In the genomic region with DNA sequence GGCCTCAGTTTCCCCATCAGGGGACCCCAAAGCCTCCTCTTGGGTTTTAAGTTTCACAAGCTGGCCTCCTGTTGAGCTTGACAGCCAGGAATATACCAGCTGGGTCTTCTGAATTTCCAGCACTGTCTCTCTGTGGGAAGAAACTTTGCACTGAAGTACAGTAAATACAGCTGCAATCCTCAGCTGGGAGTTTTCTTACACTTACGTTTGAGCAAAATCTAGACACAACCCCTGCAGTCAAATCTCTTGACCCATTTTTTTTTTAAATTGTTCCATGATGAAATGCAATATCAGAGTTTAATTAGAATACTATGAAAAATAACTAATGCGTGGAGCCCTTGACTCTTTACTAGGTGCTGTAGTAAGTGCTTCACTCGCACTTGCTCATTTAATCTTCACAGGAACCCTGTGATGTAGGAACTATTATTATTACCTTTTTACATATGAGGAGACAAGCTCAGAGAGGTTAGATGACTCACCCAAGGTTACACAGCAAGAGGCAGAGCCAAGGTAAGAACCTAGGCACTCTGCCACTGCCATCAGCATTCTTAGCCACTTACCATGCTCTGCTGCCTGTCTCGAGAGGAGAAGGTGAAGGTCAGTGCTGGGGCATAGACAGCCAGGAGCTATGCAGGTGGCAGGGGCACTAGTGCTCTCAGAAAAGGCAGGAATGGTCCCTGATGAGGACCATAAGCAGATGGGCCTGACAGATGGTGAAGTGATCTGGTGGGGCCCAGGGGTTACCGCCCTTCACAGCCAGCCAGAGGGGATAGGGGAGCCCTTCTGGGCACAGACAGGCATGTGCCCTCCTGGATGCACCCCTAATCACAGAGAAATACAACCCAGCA, we compare ENCODE assay signal across 10 cellular contexts. TPM values are rescaled to one million over a fixed set of nuclear protein-coding genes. Genes with fewer than 3 reads are reported as not detected.
DNase-seq lines count a peak whose midpoint lies in the region; ATAC-seq and TF ChIP-seq lines count a peak whose summit lies in the region.
"Had no signal": no experiment of that assay in that cellular context is flagged by ENCODE, and none has a peak within 500 bp of the region (broad histone marks: within the 10 kb centered on the region; RNA-seq: fewer than 3 reads in every experiment).

No MANE protein-coding gene starts in this region.

- no peak for ATAC-seq in HCT116
- ATAC-seq in left cardiac atrium = no peak
- ATAC-seq in HG02938 (IDR thresholded peaks at IDR 0.05; ENCODE audit: unreplicated experiment) = no peak
- ATAC-seq: activated CD8-positive, alpha-beta memory T cell treated with anti-CD3 and anti-CD28 coated beads, Interleukin-2, amount 10 ng/mL, durations not matched to agents 7 days and 5 days; stimulated activated naive CD8-positive, alpha-beta T cell treated with anti-CD3 and anti-CD28 coated beads, Interleukin-15, amount 100 ng/mL, for 72 hours had no signal

- H3K9ac ChIP-seq in HCT116 (ENCODE audit: low read length) (no peak overlapping the region), adipocyte (ENCODE audit: low read length) (peak overlapping the region; percentile 82), skeletal muscle tissue (ENCODE audit: low read depth in 1 of 3, low read length in 3 of 3) (peak overlapping the region in 2 of 3 donors; percentile 12 to 91)

- TF ChIP-seq RAD21 in HCT116 (IDR thresholded peaks at IDR 0.05; ENCODE audit: low read depth) = no peak

- no peaks in the 10 kb centered on the region for H4K20me1 ChIP-seq in HCT116 (ENCODE audit: insufficient read depth)

- H2AFZ ChIP-seq in HCT116 (ENCODE audit: low read depth, low read length, poor library complexity, severe bottlenecking) = no peak overlapping the region

- BruUV-seq in HCT116 (replicated peaks; lab: Mats Ljungman, UMichigan) = no TSS peak

- H3K27me3 ChIP-seq in HCT116 (ENCODE audit: insufficient read depth, low read length) (no peaks in the 10 kb centered on the region), adipocyte (replicated peaks; ENCODE audit: control insufficient read depth, insufficient read depth, low read length) (no peaks in the 10 kb centered on the region), skeletal muscle tissue (ENCODE audit: control insufficient read depth in 3 of 3, insufficient read depth in 3 of 3, low read length in 3 of 3) (no peaks in the 10 kb centered on the region)

- no peak for TF ChIP-seq POLR2A in HCT116 (IDR thresholded peaks at IDR 0.05; ENCODE audit: borderline replicate concordance, extremely low read depth, insufficient read depth, insufficient read length)

- H3K4me2 ChIP-seq in HCT116 (ENCODE audit: low read length) = peak overlapping the region; percentile 17; the same call in 1 of the 2 replicates

- H3K27ac ChIP-seq in HCT116 (ENCODE audit: low read depth, low read length) (no peak overlapping the region), skeletal muscle tissue (ENCODE audit: low read depth, low read length) (peak overlapping the region; percentile 95)

- POLR2A ChIA-PET in HCT116 (lab: Charles Lee) = interaction anchor here (0.9 kb wide), 1 partner anchor 12 kb away, joined by 3 read pairs; no protein-coding TSS in a partner anchor

- peaks cover 2 to 29% of the 10 kb centered on the region in 2 experiments; a peak in 2 of 4 replicates for H3K4me1 ChIP-seq in HCT116 (ENCODE audit: control insufficient read depth in 1 of 2, insufficient read depth in 2 of 2, low read length in 2 of 2)
- peaks cover 64% of the 10 kb centered on the region for H3K4me1 ChIP-seq in adipocyte (ENCODE audit: control insufficient read depth, insufficient read depth, low read length)
- peaks cover 66 to 78% (median 75%) of the 10 kb centered on the region in 3 donors for H3K4me1 ChIP-seq in skeletal muscle tissue (ENCODE audit: control insufficient read depth in 3 of 3, insufficient read depth in 3 of 3, low read length in 3 of 3)

- no peak for TF ChIP-seq CTCF in HCT116 (IDR thresholded peaks at IDR 0.05 in 2 of 3, conservative IDR thresholded peaks at IDR 0.05 in 1 of 3; ENCODE audit: borderline replicate concordance in 1 of 3, insufficient read depth in 1 of 3, low read depth in 2 of 3, low read length in 2 of 3)

- no peak for DNase-seq in HCT116 (ENCODE audit: low read depth, low spot score)
- DNase-seq in adipocyte (ENCODE audit: low read depth) = no peak
- peak; percentile 15 for DNase-seq in left cardiac atrium
- no peak for DNase-seq in activated CD4-positive, alpha-beta T cell treated with anti-CD3 and anti-CD28 coated beads for 4 hours
- no peak for DNase-seq in activated CD4-positive, alpha-beta T cell treated with anti-CD3 and anti-CD28 coated beads, Interleukin-2, amount 50 U/mL, for 1 hour
- no peak for DNase-seq in stimulated activated CD4-positive, alpha-beta T cell treated with anti-CD3 and anti-CD28 coated beads, Interleukin-4, amount 100 ng/mL, for 24 hours
- DNase-seq: activated CD8-positive, alpha-beta memory T cell treated with anti-CD3 and anti-CD28 coated beads, Interleukin-2, amount 10 ng/mL, durations not matched to agents 7 days and 5 days; stimulated activated naive CD8-positive, alpha-beta T cell treated with anti-CD3 and anti-CD28 coated beads, Interleukin-15, amount 100 ng/mL, for 72 hours had no signal

- H3K4me3 ChIP-seq in HCT116 (replicated peaks in 1 of 2; ENCODE audit: low read depth in 1 of 2, low read length in 2 of 2) = no peak overlapping the region
- no peak overlapping the region for H3K4me3 ChIP-seq in adipocyte (ENCODE audit: low read length)
- H3K4me3 ChIP-seq in skeletal muscle tissue (ENCODE audit: low read length in 3 of 3) = no peak overlapping the region

- H3K9me3 ChIP-seq in HCT116 (ENCODE audit: control insufficient read depth in 1 of 2, insufficient read depth in 1 of 2, low read depth in 1 of 2, low read length in 2 of 2) (0 out of 4 replicates have a peak, but pooled peaks cover 0 to 5% of the 10 kb centered on the region in 2 experiments), adipocyte (ENCODE audit: control insufficient read depth, low read length) (no peaks in the 10 kb centered on the region), skeletal muscle tissue (ENCODE audit: control insufficient read depth in 3 of 3, low read length in 3 of 3) (no peaks in the 10 kb centered on the region)

- no peaks in the 10 kb centered on the region for H3K9me2 ChIP-seq in HCT116 (ENCODE audit: insufficient read depth)

- H3K36me3 ChIP-seq in HCT116 (ENCODE audit: control insufficient read depth in 1 of 2, insufficient read depth in 2 of 2, low read length in 2 of 2) = no peaks in the 10 kb centered on the region
- peaks cover 10% of the 10 kb centered on the region for H3K36me3 ChIP-seq in adipocyte (ENCODE audit: control insufficient read depth, insufficient read depth, low read length, severe bottlenecking)
- peaks cover 0 to 9% (median 3%) of the 10 kb centered on the region in 3 donors for H3K36me3 ChIP-seq in skeletal muscle tissue (ENCODE audit: control insufficient read depth in 3 of 3, insufficient read depth in 3 of 3, low read length in 3 of 3)

- H3K79me2 ChIP-seq in HCT116 (ENCODE audit: insufficient read depth, low read length) = no peaks in the 10 kb centered on the region

- RAD21 ChIA-PET in HCT116 (lab: Charles Lee; ENCODE audit: low non-redundant PET in 1 of 2, low total read pairs in 2 of 2, uncharacterized antibody in 2 of 2, unreplicated experiment in 2 of 2) = no interaction called here

- CTCF ChIA-PET in HCT116 (lab: Charles Lee) = interaction anchor here (1.1 kb wide), 1 partner anchor 8 kb away, joined by 3 read pairs; no protein-coding TSS in a partner anchor

- intact Hi-C loops in HCT116 (cut with micrococcal nuclease) (no loop called here), left cardiac atrium (cut with DNase I) (loop anchor here in 1 of 2 donors (10.0 kb wide), 1 partner anchor 125 kb away; the partner anchor contains the start of gene MGLL)

TF ChIP-seq in HCT116, 20 proteins besides CTCF, POLR2A, EP300 and RAD21 (continues in another document):
- no peak for TF ChIP-seq ELF1 (IDR thresholded peaks at IDR 0.05; ENCODE audit: borderline replicate concordance, low read depth)
- no peak for TF ChIP-seq ZNF274 (IDR thresholded peaks at IDR 0.05; ENCODE audit: low read depth, low read length)
- TF ChIP-seq YY1 (IDR thresholded peaks at IDR 0.05; ENCODE audit: extremely low read depth, insufficient replicate concordance, low read depth, low read length) = no peak
- TF ChIP-seq POLR2AphosphoS5 (IDR thresholded peaks at IDR 0.05; ENCODE audit: low read depth, low read length) = no peak
- no peak for TF ChIP-seq CEBPB (IDR thresholded peaks at IDR 0.05; ENCODE audit: low read depth)
- TF ChIP-seq, protein P1, sequence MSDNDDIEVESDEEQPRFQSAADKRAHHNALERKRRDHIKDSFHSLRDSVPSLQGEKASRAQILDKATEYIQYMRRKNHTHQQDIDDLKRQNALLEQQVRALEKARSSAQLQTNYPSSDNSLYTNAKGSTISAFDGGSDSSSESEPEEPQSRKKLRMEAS (IDR thresholded peaks at IDR 0.05) = no peak
- no peak for TF ChIP-seq SRF (IDR thresholded peaks at IDR 0.05; ENCODE audit: low read depth)
- TF ChIP-seq EZH2phosphoT487 (IDR thresholded peaks at IDR 0.05; ENCODE audit: borderline replicate concordance) = no peak
- no peak for TF ChIP-seq SP1 (IDR thresholded peaks at IDR 0.05; ENCODE audit: low read depth)
- TF ChIP-seq EGR1 (IDR thresholded peaks at IDR 0.05; ENCODE audit: low read depth) = no peak
- no peak for TF ChIP-seq FOSL1 (IDR thresholded peaks at IDR 0.05; ENCODE audit: low read depth)
- TF ChIP-seq, protein P2, sequence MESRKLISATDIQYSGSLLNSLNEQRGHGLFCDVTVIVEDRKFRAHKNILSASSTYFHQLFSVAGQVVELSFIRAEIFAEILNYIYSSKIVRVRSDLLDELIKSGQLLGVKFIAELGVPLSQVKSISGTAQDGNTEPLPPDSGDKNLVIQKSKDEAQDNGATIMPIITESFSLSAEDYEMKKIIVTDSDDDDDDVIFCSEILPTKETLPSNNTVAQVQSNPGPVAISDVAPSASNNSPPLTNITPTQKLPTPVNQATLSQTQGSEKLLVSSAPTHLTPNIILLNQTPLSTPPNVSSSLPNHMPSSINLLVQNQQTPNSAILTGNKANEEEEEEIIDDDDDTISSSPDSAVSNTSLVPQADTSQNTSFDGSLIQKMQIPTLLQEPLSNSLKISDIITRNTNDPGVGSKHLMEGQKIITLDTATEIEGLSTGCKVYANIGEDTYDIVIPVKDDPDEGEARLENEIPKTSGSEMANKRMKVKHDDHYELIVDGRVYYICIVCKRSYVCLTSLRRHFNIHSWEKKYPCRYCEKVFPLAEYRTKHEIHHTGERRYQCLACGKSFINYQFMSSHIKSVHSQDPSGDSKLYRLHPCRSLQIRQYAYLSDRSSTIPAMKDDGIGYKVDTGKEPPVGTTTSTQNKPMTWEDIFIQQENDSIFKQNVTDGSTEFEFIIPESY (IDR thresholded peaks at IDR 0.05; ENCODE audit: extremely low read depth, insufficient replicate concordance, low read length) = no peak
- TF ChIP-seq SIN3A (IDR thresholded peaks at IDR 0.05; ENCODE audit: low read depth) = no peak

RNA-seq across cellular contexts. Expression of gene ABTB1, which starts 26.6 kb away (rescaled TPM):
- total RNA-seq in HCT116 (2021; ENCODE audit: unreplicated experiment) = 19.4 TPM
- polyA plus RNA-seq in HCT116 (2012) = 16.2 and 19.6 TPM in 2 replicates
- 10 to 100 TPM; 21.8 to 34.2 TPM for total RNA-seq in left cardiac atrium
- total RNA-seq in skeletal muscle tissue = 6.3 TPM
